Comparison of ENCODE assay signal across 13 cellular contexts in the genomic region with DNA sequence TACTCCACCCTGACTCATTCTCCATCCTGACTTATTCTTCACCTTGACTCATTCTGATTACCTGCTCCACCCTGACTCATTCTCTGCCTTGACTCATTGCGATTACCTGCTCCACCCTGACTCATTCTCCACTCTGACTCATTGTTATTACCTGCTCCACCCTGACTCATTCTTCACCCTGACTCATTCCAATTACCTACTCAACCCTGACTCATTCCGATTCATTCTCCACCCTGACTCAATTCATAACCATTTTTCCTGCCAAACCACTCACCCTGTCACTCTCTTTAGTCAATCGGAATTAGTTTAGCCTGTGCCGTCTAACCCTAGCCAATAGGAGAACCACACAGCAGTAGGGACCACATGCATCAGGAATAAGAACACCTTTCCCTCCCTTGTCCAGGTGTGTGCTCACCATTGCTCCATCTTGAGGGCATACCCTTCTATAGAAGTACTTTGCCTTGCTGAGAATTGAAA.
DNase-seq lines count a peak whose midpoint lies in the region; TF ChIP-seq lines count a peak whose summit lies in the region.
"Had no signal": no experiment of that assay in that cellular context is flagged by ENCODE, and none has a peak within 500 bp of the region (broad histone marks: within the 10 kb centered on the region; RNA-seq: fewer than 3 reads in every experiment).

No MANE protein-coding gene starts in this region.

- peak overlapping the region; percentile 81 for H3K27ac Mint-ChIP-seq in type B pancreatic cell
- H3K27ac Mint-ChIP-seq: B cell had no signal

- H3K27me3 Mint-ChIP-seq in type B pancreatic cell, result no peaks in the 10 kb centered on the region
- H3K27me3 Mint-ChIP-seq: B cell had no signal

- peaks cover 16% of the 10 kb centered on the region for H3K9me3 Mint-ChIP-seq in type B pancreatic cell

- no peak overlapping the region for H3K4me3 ChIP-seq in epithelial cell of esophagus (ENCODE audit: low read length)
- H3K4me3 ChIP-seq: suprapubic skin had no signal

- in situ Hi-C loops in GM13976 (cut with MboI; ENCODE audit: low sequenced_read_pairs, unreplicated experiment), result no loop called here

- TF ChIP-seq CTCF in epithelial cell of esophagus (IDR thresholded peaks at IDR 0.05; ENCODE audit: insufficient read depth, low read depth, low read length, missing control alignments) (no peak), type B pancreatic cell (conservative IDR thresholded peaks at IDR 0.05) (no peak), GM13976 (IDR thresholded peaks at IDR 0.05; ENCODE audit: borderline replicate concordance, control extremely low read depth, extremely low read depth, insufficient read depth, missing control alignments) (no peak)

- H3K4me1 Mint-ChIP-seq in type B pancreatic cell (ENCODE audit: unreplicated experiment), result peaks cover 11% of the 10 kb centered on the region
- H3K4me1 Mint-ChIP-seq: B cell had no signal

- peak; percentile 18 for DNase-seq in stimulated activated CD4-positive, alpha-beta T cell treated with anti-CD3 and anti-CD28 coated beads, Interleukin-15, amount 100 ng/mL, for 24 hours
- no peak for DNase-seq in stimulated activated CD4-positive, alpha-beta T cell treated with anti-CD3 and anti-CD28 coated beads, Interleukin-4, amount 100 ng/mL, for 4 hours
- DNase-seq in NCI-H226, result peak; percentile 44
- DNase-seq in epithelial cell of esophagus (ENCODE audit: low read depth), result peak; percentile 48
- DNase-seq in type B pancreatic cell (ENCODE audit: extremely low spot score, unreplicated experiment), result no peak
- no peak for DNase-seq in cerebellar nuclear complex (lab: John Stamatoyannopoulos, UW)
- no peak for DNase-seq in midbrain (lab: John Stamatoyannopoulos, UW)
- DNase-seq in GM13976 (ENCODE audit: low spot score), result no peak
- DNase-seq: activated CD4-positive, alpha-beta T cell treated with anti-CD3 and anti-CD28 coated beads, Interleukin-2, amount 50 U/mL, for 48 hours; NCI-H1694 treated with DMSO at 0.1 percent for 48 hours; SIG-M5 had no signal

- peaks cover 8% of the 10 kb centered on the region for H3K36me3 Mint-ChIP-seq in type B pancreatic cell

- peak overlapping the region; percentile 19 for H3K4me3 Mint-ChIP-seq in type B pancreatic cell
- H3K4me3 Mint-ChIP-seq: B cell had no signal

Comparison
In these comparisons a context has a peak if more than half of its experiments do, and no peak if none do; other contexts are left out.
1. DNase-seq: peak in stimulated activated CD4-positive, alpha-beta T cell treated with anti-CD3 and anti-CD28 coated beads, Interleukin-15, amount 100 ng/mL, for 24 hours (single experiment), NCI-H226 (single experiment) and epithelial cell of esophagus (single experiment); none in stimulated activated CD4-positive, alpha-beta T cell treated with anti-CD3 and anti-CD28 coated beads, Interleukin-4, amount 100 ng/mL, for 4 hours (0 of 2), type B pancreatic cell (single experiment), cerebellar nuclear complex (0 of 2), midbrain (single experiment) and GM13976 (single experiment).